In the genomic region with DNA sequence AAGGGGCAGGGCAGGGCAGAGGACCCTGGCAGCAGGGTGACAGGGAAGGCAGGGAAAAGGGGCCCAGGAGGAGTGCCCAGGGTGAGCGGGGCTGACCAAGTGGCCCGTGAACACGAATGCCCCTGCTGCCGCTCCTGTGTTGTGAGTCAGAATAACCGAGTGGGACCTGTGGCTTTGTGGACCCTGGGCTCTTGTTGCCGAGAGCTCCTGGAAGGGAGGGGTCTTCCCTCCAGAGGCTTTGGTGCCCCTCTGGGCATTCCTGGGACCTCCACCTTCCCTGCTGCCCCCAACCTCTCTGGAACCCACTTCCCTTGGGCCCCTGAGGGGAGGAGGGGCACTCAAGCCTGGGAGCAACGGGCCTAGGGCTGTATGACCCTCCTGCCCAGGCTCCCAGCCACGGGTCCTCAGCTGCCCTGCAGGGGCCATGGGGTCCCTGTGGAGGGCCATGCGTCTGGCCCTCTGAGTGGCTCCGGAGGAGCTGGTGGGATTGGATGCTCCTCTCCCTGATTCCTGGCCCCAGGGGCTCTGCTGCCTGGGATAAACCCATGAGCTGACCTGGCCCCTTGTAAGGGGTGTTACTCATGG, we compare ENCODE assay signal across 11 cellular contexts.
"Had no signal": no experiment of that assay in that cellular context is flagged by ENCODE, and none has a peak within 500 bp of the region (broad histone marks: within the 10 kb centered on the region; RNA-seq: fewer than 3 reads in every experiment).

No MANE protein-coding gene starts in this region.

- H3K9me3 ChIP-seq: thyroid gland, vagina had no signal

- H3K36me3 ChIP-seq: brain microvascular endothelial cell, thyroid gland, vagina had no signal

- H3K4me3 ChIP-seq: thyroid gland, vagina had no signal

- DNase-seq: activated CD4-positive, alpha-beta T cell treated with anti-CD3 and anti-CD28 coated beads for 36 hours; activated gamma-delta T cell; anterior cingulate cortex; brain microvascular endothelial cell; effector memory CD8-positive, alpha-beta T cell; immature natural killer cell; stimulated activated CD4-positive, alpha-beta T cell treated with anti-CD3 and anti-CD28 coated beads, Interleukin-2, amount 100 ng/mL, for 48 hours; thyroid gland had no signal

- H3K27ac ChIP-seq: brain microvascular endothelial cell, epithelial cell of prostate, thyroid gland, vagina had no signal

- H3K27me3 ChIP-seq: brain microvascular endothelial cell, thyroid gland, vagina had no signal

- ATAC-seq: activated CD4-positive, alpha-beta T cell treated with anti-CD3 and anti-CD28 coated beads for 36 hours; effector memory CD8-positive, alpha-beta T cell; stimulated activated memory B cell treated with anti-CD40 and anti-IgM and Interleukin-4, amounts not matched to agents 10 μg/mL and 1 μg/mL and 100 μg/mL, for 72 hours had no signal

- H3K4me1 ChIP-seq: thyroid gland, vagina had no signal
